Comparison of ENCODE assay signal across 8 cellular contexts in the genomic region with DNA sequence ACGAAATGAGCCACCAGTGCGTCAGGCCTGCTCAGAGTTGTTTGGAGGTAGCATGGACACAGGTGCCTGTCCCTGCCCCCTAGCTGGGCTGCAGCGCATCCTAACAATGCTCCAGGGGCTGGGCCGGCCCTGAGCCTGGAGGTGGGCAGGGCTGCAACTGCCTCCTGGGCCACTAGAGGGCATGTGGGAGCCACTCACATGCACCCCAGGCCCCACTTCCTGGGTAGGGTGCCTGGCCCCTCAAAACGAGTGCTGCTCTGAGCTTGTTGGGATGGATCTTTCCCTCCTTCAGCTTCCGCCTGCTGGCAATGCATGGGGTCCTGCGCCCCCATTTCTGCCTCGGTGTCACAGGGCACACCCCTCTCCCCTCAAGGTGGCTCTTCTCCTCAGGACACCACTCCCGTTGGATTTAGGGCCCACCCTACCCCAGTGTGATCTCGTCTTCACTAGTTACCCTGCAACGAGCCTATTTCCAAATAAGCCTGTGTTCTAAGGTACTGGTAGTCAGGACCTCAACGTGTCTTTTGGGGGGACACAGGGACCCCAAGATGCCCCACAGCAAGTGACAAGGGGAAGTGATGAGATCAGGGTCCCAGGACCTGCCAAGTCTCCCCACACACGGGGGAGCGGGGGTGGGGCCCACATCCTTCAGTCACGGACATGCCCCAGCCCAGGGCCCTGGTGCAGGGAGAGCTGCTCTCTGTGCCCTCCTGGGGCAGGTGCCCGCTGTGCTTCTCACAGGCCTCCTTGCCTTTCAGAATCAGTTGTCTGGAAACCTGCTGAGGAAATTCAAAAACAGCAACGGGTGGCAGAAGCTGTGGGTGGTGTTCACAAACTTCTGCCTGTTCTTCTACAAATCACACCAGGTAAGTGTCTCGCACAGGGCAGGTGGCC.
DNase-seq lines count a peak whose midpoint lies in the region; ATAC-seq and TF ChIP-seq lines count a peak whose summit lies in the region.

No MANE protein-coding gene starts in this region.

- H3K4me3 Mint-ChIP-seq in Calu3 (ENCODE audit: low read depth, unreplicated experiment): no peak overlapping the region

- no peak for TF ChIP-seq EP300 in gastroesophageal sphincter (IDR thresholded peaks at IDR 0.05)

- BruUV-seq in Calu3 (replicated peaks; lab: Mats Ljungman, UMichigan): no TSS peak

- H3K27ac ChIP-seq in SJCRH30 (no peak overlapping the region), gastroesophageal sphincter (peak overlapping the region in 3 of 4 donors; percentile 39 to 63 (median 45)), rectal smooth muscle tissue (ENCODE audit: low read depth, low read length) (peak overlapping the region; percentile 52)

- intact Hi-C loops in Calu3 (cut with micrococcal nuclease; ENCODE audit: unreplicated experiment): loop anchor here (1.0 to 5.0 kb wide), 2 partner anchors 208 to 227 kb away; no protein-coding TSS in a partner anchor

- H3K27me3 Mint-ChIP-seq in Calu3 (ENCODE audit: unreplicated experiment): no peaks in the 10 kb centered on the region

- DNase-seq in Calu3: peak; percentile 58
- DNase-seq in SJCRH30: peak; percentile 64 to 82
- peak; percentile 78 for DNase-seq in activated gamma-delta T cell treated with Interleukin-2 at 50 U/mL for 16 hours
- no peak for DNase-seq in occipital lobe (lab: John Stamatoyannopoulos, UW)

- 7 to 18% methylated on average over 3 to 8 of the region's 18 CpGs for WGBS in gastroesophageal sphincter (ENCODE audit: low coverage in 1 of 2), 2 donors

- H3K27me3 ChIP-seq in SJCRH30 (no peaks in the 10 kb centered on the region), gastroesophageal sphincter (no peaks in the 10 kb centered on the region), rectal smooth muscle tissue (ENCODE audit: control insufficient read depth, insufficient read depth, low read length) (no peaks in the 10 kb centered on the region)

- TF ChIP-seq CTCF in Calu3 (IDR thresholded peaks at IDR 0.05; ENCODE audit: unreplicated experiment): peak; percentile 42
- TF ChIP-seq CTCF in gastroesophageal sphincter (IDR thresholded peaks at IDR 0.05): peak in 3 of 4 experiments; percentile 93 to 99 (median 94)

- H3K9me3 ChIP-seq in SJCRH30 (replicated peaks) (no peaks in the 10 kb centered on the region), gastroesophageal sphincter (no peaks in the 10 kb centered on the region)

- CTCF ChIA-PET in Calu3 (lab: Charles Lee): interaction anchor here (0.7 to 1.2 kb wide), 5 partner anchors 39 to 235 kb away, joined by 3 to 4 read pairs (median 3); no protein-coding TSS in a partner anchor

- no peak for TF ChIP-seq POLR2A in gastroesophageal sphincter (IDR thresholded peaks at IDR 0.05)

- H3K9me3 Mint-ChIP-seq in Calu3 (ENCODE audit: low read depth, unreplicated experiment): no peaks in the 10 kb centered on the region

- ATAC-seq in GM19463 (IDR thresholded peaks at IDR 0.05; ENCODE audit: unreplicated experiment): peak; percentile 95
- ATAC-seq in HG03565 (IDR thresholded peaks at IDR 0.05; ENCODE audit: unreplicated experiment): peak; percentile 89
- peak; percentile 78 for ATAC-seq in gastroesophageal sphincter

- H3K4me1 ChIP-seq in SJCRH30: no peaks in the 10 kb centered on the region; the same call in 1 of the 2 replicates
- peaks cover 0 to 42% (median 13%) of the 10 kb centered on the region in 3 donors for H3K4me1 ChIP-seq in gastroesophageal sphincter
- H3K4me1 ChIP-seq in rectal smooth muscle tissue (ENCODE audit: control insufficient read depth, insufficient read depth, low read length): peaks cover 22% of the 10 kb centered on the region

- H3K9ac ChIP-seq in rectal smooth muscle tissue (ENCODE audit: low read length): no peak overlapping the region

- no peak overlapping the region for H3K27ac Mint-ChIP-seq in Calu3 (ENCODE audit: unreplicated experiment)

- H3K36me3 Mint-ChIP-seq in Calu3 (ENCODE audit: insufficient read depth, unreplicated experiment): peaks cover 25% of the 10 kb centered on the region

- H3K36me3 ChIP-seq in SJCRH30 (peaks cover 14% of the 10 kb centered on the region; the same call in 1 of the 2 replicates), gastroesophageal sphincter (peaks cover 0 to 40% of the 10 kb centered on the region in 2 donors), rectal smooth muscle tissue (ENCODE audit: control insufficient read depth, insufficient read depth, low read length) (no peaks in the 10 kb centered on the region)

- no peaks in the 10 kb centered on the region for H3K4me1 Mint-ChIP-seq in Calu3 (ENCODE audit: low read depth, unreplicated experiment)

- no peak overlapping the region for H3K4me3 ChIP-seq in SJCRH30
- H3K4me3 ChIP-seq in gastroesophageal sphincter: no peak overlapping the region
- H3K4me3 ChIP-seq in rectal smooth muscle tissue (ENCODE audit: low read length): peak overlapping the region; percentile 39
